Comparison of ENCODE assay signal across 11 cellular contexts in the genomic region with DNA sequence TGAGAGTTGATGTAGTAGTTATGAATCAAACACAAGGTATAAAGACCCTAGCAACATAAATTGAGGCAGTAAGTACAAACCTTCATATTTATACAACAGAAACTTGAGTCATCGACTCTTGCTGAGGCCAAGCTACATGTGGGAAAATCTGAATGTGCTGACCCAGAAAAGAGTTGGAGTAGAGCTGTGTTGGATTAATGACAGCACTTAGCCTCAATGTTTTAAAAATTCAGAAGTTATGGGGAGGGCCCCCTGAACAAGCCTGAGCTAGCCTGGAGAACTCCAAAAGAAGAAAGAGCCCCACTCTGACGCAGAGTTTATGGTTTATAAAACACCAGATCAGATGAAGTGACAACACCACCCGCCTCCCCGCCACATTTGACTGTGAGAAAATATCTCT.
DNase-seq lines count a peak whose midpoint lies in the region; ATAC-seq and TF ChIP-seq lines count a peak whose summit lies in the region.
"Had no signal": no experiment of that assay in that cellular context is flagged by ENCODE, and none has a peak within 500 bp of the region (broad histone marks: within the 10 kb centered on the region; RNA-seq: fewer than 3 reads in every experiment).

No MANE protein-coding gene starts in this region.

- no peak overlapping the region for H3K23ac ChIP-seq in mesenchymal stem cell (ENCODE audit: low read length in 2 of 2)

- H2BK120ac ChIP-seq in mesenchymal stem cell (ENCODE audit: low read depth, low read length): peak overlapping the region; percentile 24

- peak overlapping the region; percentile 41 for H3K9ac ChIP-seq in mesenchymal stem cell (ENCODE audit: low read length)

- peak; percentile 24 for DNase-seq in AG09309 (ENCODE audit: low read depth)
- DNase-seq in HCEC 1CT: peak; percentile 47
- DNase-seq in brain microvascular endothelial cell: peak; percentile 22
- DNase-seq in mesenchymal stem cell: peak; percentile 83
- DNase-seq in stimulated activated naive B cell treated with anti-CD40 and anti-IgM and Interleukin-4, amounts not matched to agents 10 μg/mL and 1 μg/mL and 100 μg/mL, for 72 hours: no peak
- no peak for DNase-seq in SIG-M5 treated with dmso at 0.1 percent for 504 hours (lab: John Stamatoyannopoulos, UW; ENCODE audit: unreplicated experiment)
- no peak for DNase-seq in RPMI8226
- DNase-seq: activated B cell treated with CpG ODN at 0.5 μM for 24 hours; CD4-positive, alpha-beta memory T cell; substantia nigra had no signal

- H3K27me3 Mint-ChIP-seq in stimulated activated naive B cell treated with anti-CD40 and anti-IgM and Interleukin-4, amounts not matched to agents 10 μg/mL and 1 μg/mL and 100 μg/mL, for 72 hours: peaks cover 5 to 6% of the 10 kb centered on the region in 2 donors
- H3K27me3 Mint-ChIP-seq: CD4-positive, alpha-beta memory T cell had no signal

- H2BK5ac ChIP-seq in mesenchymal stem cell (ENCODE audit: low read depth, low read length, poor library complexity, severe bottlenecking): no peak overlapping the region

- ATAC-seq in stimulated activated naive B cell treated with anti-CD40 and anti-IgM and Interleukin-4, amounts not matched to agents 10 μg/mL and 1 μg/mL and 100 μg/mL, for 72 hours (replicated peaks): no peak

- no peak overlapping the region for H3K4ac ChIP-seq in mesenchymal stem cell (ENCODE audit: low read depth in 1 of 2, low read length in 2 of 2)

- no peak overlapping the region for H3K4me2 ChIP-seq in mesenchymal stem cell (ENCODE audit: low read length, poor library complexity, severe bottlenecking)

- in situ Hi-C loops in brain microvascular endothelial cell (cut with HindIII; ENCODE audit: low pct_ligation_motif_present, low sequenced_read_pairs): no loop called here

- no peak overlapping the region for H2AK5ac ChIP-seq in mesenchymal stem cell (ENCODE audit: low read length, severe bottlenecking)

- no peak overlapping the region for H3K4me3 Mint-ChIP-seq in stimulated activated naive B cell treated with anti-CD40 and anti-IgM and Interleukin-4, amounts not matched to agents 10 μg/mL and 1 μg/mL and 100 μg/mL, for 72 hours
- H3K4me3 Mint-ChIP-seq: activated B cell treated with CpG ODN at 0.5 μM for 24 hours; CD4-positive, alpha-beta memory T cell had no signal

- H4K8ac ChIP-seq in mesenchymal stem cell (ENCODE audit: low read length): no peak overlapping the region

- TF ChIP-seq CTCF in AG09309 (IDR thresholded peaks at IDR 0.05; ENCODE audit: control insufficient read depth, insufficient read depth, low read depth, low read length, missing control alignments) (no peak), brain microvascular endothelial cell (IDR thresholded peaks at IDR 0.05; ENCODE audit: low read depth, low read length, missing control alignments) (no peak)

- 44% methylated on average over 2 of the region's 4 CpGs for WGBS in mesenchymal stem cell

- H2BK12ac ChIP-seq in mesenchymal stem cell (ENCODE audit: low read length in 2 of 2): no peak overlapping the region

- H3K27me3 ChIP-seq in brain microvascular endothelial cell (replicated peaks): no peaks in the 10 kb centered on the region
- H3K27me3 ChIP-seq in mesenchymal stem cell (ENCODE audit: control insufficient read depth in 1 of 2, insufficient read depth in 1 of 2, low read length in 2 of 2): no peaks in the 10 kb centered on the region

- H3K4me3 ChIP-seq in AG09309 (ENCODE audit: control insufficient read depth, low read depth, low read length): no peak overlapping the region
- H3K4me3 ChIP-seq in brain microvascular endothelial cell (ENCODE audit: low read depth, low read length): no peak overlapping the region
- no peak overlapping the region for H3K4me3 ChIP-seq in mesenchymal stem cell (ENCODE audit: insufficient read depth in 1 of 2, low read depth in 1 of 2, low read length in 2 of 2)
- H3K4me3 ChIP-seq: coronary artery had no signal

- no peaks in the 10 kb centered on the region for H3K36me3 Mint-ChIP-seq in stimulated activated naive B cell treated with anti-CD40 and anti-IgM and Interleukin-4, amounts not matched to agents 10 μg/mL and 1 μg/mL and 100 μg/mL, for 72 hours
- H3K36me3 Mint-ChIP-seq: CD4-positive, alpha-beta memory T cell had no signal

- no peaks in the 10 kb centered on the region for H3K4me1 ChIP-seq in mesenchymal stem cell (ENCODE audit: control insufficient read depth, insufficient read depth, low read depth, low read length)

- no peaks in the 10 kb centered on the region for H3K36me3 ChIP-seq in brain microvascular endothelial cell (replicated peaks)
- H3K36me3 ChIP-seq in mesenchymal stem cell (ENCODE audit: control insufficient read depth in 1 of 2, insufficient read depth in 2 of 2, low read depth in 1 of 2, low read length in 2 of 2): no peaks in the 10 kb centered on the region

- no peak overlapping the region for H2BK15ac ChIP-seq in mesenchymal stem cell (ENCODE audit: low read depth, poor library complexity, severe bottlenecking)

- H3K18ac ChIP-seq in mesenchymal stem cell (ENCODE audit: low read depth in 1 of 2, low read length in 2 of 2): no peak overlapping the region

- H3K14ac ChIP-seq in mesenchymal stem cell (ENCODE audit: low read length in 2 of 2): no peak overlapping the region

- H3K27ac ChIP-seq in brain microvascular endothelial cell (no peak overlapping the region), mesenchymal stem cell (ENCODE audit: low read length, poor library complexity, severe bottlenecking) (no peak overlapping the region)

- H3K9me3 ChIP-seq in mesenchymal stem cell (ENCODE audit: control insufficient read depth, low read length): no peaks in the 10 kb centered on the region

- H2AFZ ChIP-seq in mesenchymal stem cell (ENCODE audit: low read depth, low read length): no peak overlapping the region

- H3K27ac Mint-ChIP-seq in stimulated activated naive B cell treated with anti-CD40 and anti-IgM and Interleukin-4, amounts not matched to agents 10 μg/mL and 1 μg/mL and 100 μg/mL, for 72 hours: no peak overlapping the region
- H3K27ac Mint-ChIP-seq: activated B cell treated with CpG ODN at 0.5 μM for 24 hours; CD4-positive, alpha-beta memory T cell had no signal

- H3K9me3 Mint-ChIP-seq in stimulated activated naive B cell treated with anti-CD40 and anti-IgM and Interleukin-4, amounts not matched to agents 10 μg/mL and 1 μg/mL and 100 μg/mL, for 72 hours: peaks cover 0 to 3% of the 10 kb centered on the region in 2 donors
- H3K9me3 Mint-ChIP-seq: activated B cell treated with CpG ODN at 0.5 μM for 24 hours; CD4-positive, alpha-beta memory T cell had no signal

- H3K79me1 ChIP-seq in mesenchymal stem cell (replicated peaks; ENCODE audit: low read length, poor library complexity, severe bottlenecking): no peaks in the 10 kb centered on the region

- no peak overlapping the region for H4K91ac ChIP-seq in mesenchymal stem cell (ENCODE audit: low read length)

- H3K4me1 Mint-ChIP-seq in stimulated activated naive B cell treated with anti-CD40 and anti-IgM and Interleukin-4, amounts not matched to agents 10 μg/mL and 1 μg/mL and 100 μg/mL, for 72 hours: no peaks in the 10 kb centered on the region
- H3K4me1 Mint-ChIP-seq: activated B cell treated with CpG ODN at 0.5 μM for 24 hours had no signal

Comparison
In these comparisons a context has a peak if more than half of its experiments do, and no peak if none do; other contexts are left out.
1. DNase-seq: peak in AG09309 (single experiment), HCEC 1CT (single experiment), brain microvascular endothelial cell (single experiment) and mesenchymal stem cell (single experiment); none in stimulated activated naive B cell treated with anti-CD40 and anti-IgM and Interleukin-4, amounts not matched to agents 10 μg/mL and 1 μg/mL and 100 μg/mL, for 72 hours (single experiment), SIG-M5 treated with dmso at 0.1 percent for 504 hours (single experiment) and RPMI8226 (single experiment).